In genomic region chr7:76390092-76390491, GRCh38 we compare ENCODE assay signal across 16 cellular contexts. TPM values are rescaled to one million over a fixed set of nuclear protein-coding genes. Genes with fewer than 3 reads are reported as not detected.
DNase-seq lines count a peak whose midpoint lies in the region; ATAC-seq, FAIRE-seq and TF ChIP-seq lines count a peak whose summit lies in the region.
"Had no signal": no experiment of that assay in that cellular context is flagged by ENCODE, and none has a peak within 500 bp of the region (broad histone marks: within the 10 kb centered on the region; RNA-seq: fewer than 3 reads in every experiment).

No MANE protein-coding gene starts in this region.

- H3K27ac ChIP-seq in K562 (ENCODE audit: extremely low read depth, low read depth, low read length) (peak overlapping the region; percentile 83), gastrocnemius medialis (peak overlapping the region in 1 of 4 donors; percentile 55)

- H3K27ac Mint-ChIP-seq in natural killer cell: no peak overlapping the region
- peak overlapping the region in 1 of 2 donors; percentile 67 for H3K27ac Mint-ChIP-seq in natural killer cell treated with Interleukin-12 subunit alpha and Interleukin-12 subunit beta and Interleukin-15 and Interleukin-18, amount 100 ng/mL, for 72 hours
- peak overlapping the region; percentile 86 for H3K27ac Mint-ChIP-seq in neural crest cell (ENCODE audit: unreplicated experiment)
- H3K27ac Mint-ChIP-seq: CD4-positive, CD25-positive, alpha-beta regulatory T cell; HFFc6 had no signal

- no peak for TF ChIP-seq CTCF in natural killer cell (IDR thresholded peaks at IDR 0.05)
- TF ChIP-seq CTCF in K562 (IDR thresholded peaks at IDR 0.05 in 2 of 3, conservative IDR thresholded peaks at IDR 0.05 in 1 of 3; ENCODE audit: insufficient read depth in 2 of 3, low read depth in 1 of 3, low read length in 3 of 3): no peak
- no peak for TF ChIP-seq CTCF in neural crest cell (conservative IDR thresholded peaks at IDR 0.05)
- TF ChIP-seq CTCF in gastrocnemius medialis (IDR thresholded peaks at IDR 0.05 in 4 of 5, conservative IDR thresholded peaks at IDR 0.05 in 1 of 5): no peak

- no peak for TF ChIP-seq RAD21 in K562 (CRISPR knock-in tag; conservative IDR thresholded peaks at IDR 0.05 in 1 of 2, IDR thresholded peaks at IDR 0.05 in 1 of 2)

- no peaks in the 10 kb centered on the region for H3K9me3 ChIP-seq in K562 (replicated peaks; ENCODE audit: control insufficient read depth, insufficient read depth, low read depth, low read length)
- H3K9me3 ChIP-seq in gastrocnemius medialis: no peaks in the 10 kb centered on the region

- BruUV-seq in K562 (replicated peaks; lab: Mats Ljungman, UMichigan): no TSS peak

- ATAC-seq in natural killer cell (no peak), K562 (no peak), gastrocnemius medialis (no peak), HG03039 (IDR thresholded peaks at IDR 0.05; ENCODE audit: unreplicated experiment) (no peak), GM21528 (IDR thresholded peaks at IDR 0.05; ENCODE audit: low FRiP score, unreplicated experiment) (no peak)
- no peak for ATAC-seq in natural killer cell treated with Interleukin-12 subunit alpha and Interleukin-12 subunit beta and Interleukin-15 and Interleukin-18, amount 100 ng/mL, for 72 hours

- CTCF ChIA-PET in K562 (lab: Yijun Ruan, JAX; ENCODE audit: low intra/inter-chr PET ratio): no interaction called here

- H3K4me3 Mint-ChIP-seq in natural killer cell (peak overlapping the region; percentile 6), neural crest cell (no peak overlapping the region)
- no peak overlapping the region for H3K4me3 Mint-ChIP-seq in natural killer cell treated with Interleukin-12 subunit alpha and Interleukin-12 subunit beta and Interleukin-15 and Interleukin-18, amount 100 ng/mL, for 72 hours
- H3K4me3 Mint-ChIP-seq: HFFc6 had no signal

- H2AFZ ChIP-seq in K562 (ENCODE audit: low read depth, low read length): peak overlapping the region; percentile 95

- H3K4me2 ChIP-seq in K562 (ENCODE audit: insufficient read depth, low read length): no peak overlapping the region

- WGBS in K562 (ENCODE audit: insufficient coverage, low coverage, missing lambda C conversion rate): 94% methylated on average over 13 of the region's 13 CpGs

- no peak for DNase-seq in natural killer cell
- DNase-seq in natural killer cell treated with Interleukin-12 subunit alpha and Interleukin-12 subunit beta and Interleukin-15 and Interleukin-18, amount 100 ng/mL, for 72 hours (ENCODE audit: low spot score): no peak
- DNase-seq in K562 (ENCODE audit: extremely low read depth in 1 of 4, low spot score in 3 of 4): no peak
- no peak for DNase-seq in neural crest cell (ENCODE audit: low read depth, low spot score)
- no peak for DNase-seq in gastrocnemius medialis
- DNase-seq: ACHN; AML-193; CD4-positive, CD25-positive, alpha-beta regulatory T cell; HFFc6; NCI-H1105 treated with DMSO at 0.1 percent for 48 hours; NCI-H187; OCI-M1 had no signal

- no peaks in the 10 kb centered on the region for H3K9me1 ChIP-seq in K562 (ENCODE audit: control insufficient read depth, insufficient read depth, low read length)

- TF ChIP-seq EP300 in K562 (IDR thresholded peaks at IDR 0.05; ENCODE audit: low read length): no peak

- POLR2A ChIA-PET in K562 (lab: Yijun Ruan, JAX): interaction anchor here (1.4 to 1.7 kb wide), 3 partner anchors 9 to 30 kb away, joined by 4 to 8 read pairs (median 5); no protein-coding TSS in a partner anchor

- no peak overlapping the region for H3K4me3 ChIP-seq in K562
- no peak overlapping the region for H3K4me3 ChIP-seq in gastrocnemius medialis

- H3K27me3 ChIP-seq in K562 (ENCODE audit: control insufficient read depth in 2 of 2, insufficient read depth in 2 of 2, low read length in 2 of 2) (no peaks in the 10 kb centered on the region), gastrocnemius medialis (no peaks in the 10 kb centered on the region)

- in situ Hi-C loops in K562 (cut with MboI): no loop called here
- in situ Hi-C loops in gastrocnemius medialis (cut with MboI; ENCODE audit: low sequenced_read_pairs in 4 of 4): no loop called here

- TF ChIP-seq POLR2A in K562 (conservative IDR thresholded peaks at IDR 0.05): no peak
- no peak for TF ChIP-seq POLR2A in gastrocnemius medialis (IDR thresholded peaks at IDR 0.05)

- peak overlapping the region in 1 of 2 experiments; percentile 18; a peak in 2 of 4 replicates for H3K9ac ChIP-seq in K562 (ENCODE audit: insufficient read depth in 1 of 2, low read depth in 2 of 2, low read length in 2 of 2)

- intact Hi-C loops in natural killer cell (cut with micrococcal nuclease) (no loop called here), K562 (cut with micrococcal nuclease) (no loop called here), gastrocnemius medialis (cut with DNase I; ENCODE audit: low total_unique reads) (no loop called here)

- H3K9me3 Mint-ChIP-seq in natural killer cell (no peaks in the 10 kb centered on the region), neural crest cell (no peaks in the 10 kb centered on the region)
- no peaks in the 10 kb centered on the region for H3K9me3 Mint-ChIP-seq in natural killer cell treated with Interleukin-12 subunit alpha and Interleukin-12 subunit beta and Interleukin-15 and Interleukin-18, amount 100 ng/mL, for 72 hours
- H3K9me3 Mint-ChIP-seq: CD4-positive, CD25-positive, alpha-beta regulatory T cell; HFFc6; IgD-negative memory B cell had no signal

- H3K36me3 Mint-ChIP-seq in natural killer cell (no peaks in the 10 kb centered on the region), neural crest cell (ENCODE audit: low read depth) (no peaks in the 10 kb centered on the region)
- H3K36me3 Mint-ChIP-seq in natural killer cell treated with Interleukin-12 subunit alpha and Interleukin-12 subunit beta and Interleukin-15 and Interleukin-18, amount 100 ng/mL, for 72 hours: no peaks in the 10 kb centered on the region
- H3K36me3 Mint-ChIP-seq: CD4-positive, CD25-positive, alpha-beta regulatory T cell had no signal

- H3K4me1 ChIP-seq in K562 (replicated peaks in 1 of 2; ENCODE audit: control insufficient read depth in 2 of 2, insufficient read depth in 2 of 2, low read length in 2 of 2) (peaks cover 31 to 53% of the 10 kb centered on the region in 2 experiments), gastrocnemius medialis (peaks cover 11 to 12% of the 10 kb centered on the region in 2 donors)

- 0 out of 3 replicates have a peak, but pooled peaks cover 3% of the 10 kb centered on the region for H3K79me2 ChIP-seq in K562 (ENCODE audit: control insufficient read depth, insufficient read depth, low read length)

- no peaks in the 10 kb centered on the region for H4K20me1 ChIP-seq in K562 (replicated peaks; ENCODE audit: control insufficient read depth, insufficient read depth, low read length)

- FAIRE-seq in K562 (lab: Jason Lieb, UNC): no peak
- FAIRE-seq: H54 had no signal

- no peaks in the 10 kb centered on the region for H3K36me3 ChIP-seq in K562 (ENCODE audit: control insufficient read depth, insufficient read depth, low read length)
- no peaks in the 10 kb centered on the region for H3K36me3 ChIP-seq in gastrocnemius medialis

- peaks cover 5 to 9% of the 10 kb centered on the region in 2 donors for H3K4me1 Mint-ChIP-seq in natural killer cell
- H3K4me1 Mint-ChIP-seq in natural killer cell treated with Interleukin-12 subunit alpha and Interleukin-12 subunit beta and Interleukin-15 and Interleukin-18, amount 100 ng/mL, for 72 hours (ENCODE audit: low read depth in 2 of 2): peaks cover 4 to 11% of the 10 kb centered on the region in 2 donors
- H3K4me1 Mint-ChIP-seq in neural crest cell: peaks cover 23% of the 10 kb centered on the region

- H3K27me3 Mint-ChIP-seq in natural killer cell (ENCODE audit: low read depth in 2 of 2): no peaks in the 10 kb centered on the region
- H3K27me3 Mint-ChIP-seq in natural killer cell treated with Interleukin-12 subunit alpha and Interleukin-12 subunit beta and Interleukin-15 and Interleukin-18, amount 100 ng/mL, for 72 hours: no peaks in the 10 kb centered on the region
- no peaks in the 10 kb centered on the region for H3K27me3 Mint-ChIP-seq in neural crest cell (ENCODE audit: low read depth)
- H3K27me3 Mint-ChIP-seq: IgD-negative memory B cell had no signal

RNA-seq across cellular contexts. Expression of gene SSC4D, which starts 19.4 kb away (rescaled TPM):
- under 1 TPM in 1 of 3 donors, not detected in 2; 0.40 TPM for total RNA-seq in natural killer cell
- under 1 TPM; 0.24 to 0.47 TPM for total RNA-seq in natural killer cell treated with Interleukin-12 subunit alpha and Interleukin-12 subunit beta and Interleukin-15 and Interleukin-18, amount 100 ng/mL, for 72 hours
- total RNA-seq in K562 (2011; cell fraction: chromatin; rRNA removed; ENCODE audit: low replicate concordance): 0.74 and 1.7 TPM in 2 replicates
- total RNA-seq in K562 (2011; cell fraction: nucleolus; rRNA removed): 2.6 and 3.0 TPM in 2 replicates
- total RNA-seq in K562 (2011; cell fraction: nucleoplasm; rRNA removed): 1.2 TPM in 2 replicates
- 0.41 and 0.49 TPM in 2 replicates for total RNA-seq in K562 (2014; rRNA removed)
- total RNA-seq in K562 (2014; rRNA removed; fragmentation: Illumina TruSeq; extraction: Trizol): 0.19 and 0.65 TPM in 2 replicates
- total RNA-seq in K562 (2015; rRNA removed; fragmentation: Illumina TruSeq; extraction: Trizol): 0.98 and 1.1 TPM in 2 replicates
- total RNA-seq in K562 (2021): 0.98 and 1.2 TPM in 2 replicates
- polyA plus RNA-seq in K562 (2011; rRNA removed): 0.91 and 1.2 TPM in 2 replicates
- 0.71 and 2.0 TPM in 2 replicates for polyA plus RNA-seq in K562 (2011; cell fraction: cytosol; rRNA removed)
- 1.8 and 2.8 TPM in 2 replicates for polyA plus RNA-seq in K562 (2011; cell fraction: nucleus; rRNA removed)
- polyA plus RNA-seq in K562 (2012): 1.9 and 4.0 TPM in 2 replicates
- 0.80 and 1.5 TPM in 2 replicates for polyA plus RNA-seq in K562 (2014; fragmentation: Illumina TruSeq; extraction: Trizol)
- polyA plus RNA-seq in K562 (2014; fragmentation: Nextera tagmentation; extraction: Ambion mirVana): under 1 TPM in 1 of 2 experiments, not detected in 1; 0.06 TPM
- 0.67 and 1.0 TPM in 2 replicates for polyA plus RNA-seq in K562 (2014; rRNA removed)
- 0.30 and 0.53 TPM in 2 replicates for polyA minus RNA-seq in K562 (2011; rRNA and poly(A)+ RNA removed)
- polyA minus RNA-seq in K562 (2011; cell fraction: cytosol; rRNA and poly(A)+ RNA removed): 0.55 and 0.76 TPM in 2 replicates
- 0.27 TPM in 1 of 2 replicates, not detected in the other for polyA minus RNA-seq in K562 (2011; cell fraction: nucleus; rRNA and poly(A)+ RNA removed)
- 1.0 and 1.1 TPM in 2 replicates for total RNA-seq in neural crest cell
- total RNA-seq in gastrocnemius medialis: under 1 TPM in 3 of 4 donors, not detected in 1; 0.20 to 0.68 (median 0.25) TPM
- total RNA-seq: CD4-positive, CD25-positive, alpha-beta regulatory T cell had no signal
- polyA plus RNA-seq: IgD-negative memory B cell had no signal

RNA-seq across cellular contexts. Expression of gene YWHAG, which starts 31.3 kb away (rescaled TPM):
- total RNA-seq in natural killer cell (10 to 100 TPM; 21.4 to 28.9 (median 27.4) TPM), K562 (2014; rRNA removed) (50.3 and 53.2 TPM in 2 replicates), K562 (2014; rRNA removed; fragmentation: Illumina TruSeq; extraction: Trizol) (144 and 155 TPM in 2 replicates), K562 (2015; rRNA removed; fragmentation: Illumina TruSeq; extraction: Trizol) (135 and 136 TPM in 2 replicates), K562 (2021) (238 and 246 TPM in 2 replicates), neural crest cell (200 and 209 TPM in 2 replicates), gastrocnemius medialis (100 to 1,000 TPM; 119 to 262 (median 179) TPM)
- 100 to 1,000 TPM; 115 to 154 TPM for total RNA-seq in natural killer cell treated with Interleukin-12 subunit alpha and Interleukin-12 subunit beta and Interleukin-15 and Interleukin-18, amount 100 ng/mL, for 72 hours
- total RNA-seq in K562 (2011; cell fraction: chromatin; rRNA removed; ENCODE audit: low replicate concordance): 60.5 and 71.2 TPM in 2 replicates
- total RNA-seq in K562 (2011; cell fraction: nucleolus; rRNA removed): 39.9 and 41.7 TPM in 2 replicates
- total RNA-seq in K562 (2011; cell fraction: nucleoplasm; rRNA removed): 59.5 and 77.9 TPM in 2 replicates
- polyA plus RNA-seq in K562 (2011; rRNA removed) (67.6 and 94.5 TPM in 2 replicates), K562 (2014; fragmentation: Illumina TruSeq; extraction: Trizol) (200 and 204 TPM in 2 replicates), K562 (2014; fragmentation: Nextera tagmentation; extraction: Ambion mirVana) (10 to 100 TPM; 30.4 to 37.6 TPM), K562 (2014; rRNA removed) (74.9 and 83.6 TPM in 2 replicates)
- 43.4 and 52.2 TPM in 2 replicates for polyA plus RNA-seq in K562 (2011; cell fraction: cytosol; rRNA removed)
- 30.1 and 40.2 TPM in 2 replicates for polyA plus RNA-seq in K562 (2011; cell fraction: nucleus; rRNA removed)
- 142 and 212 TPM in 2 replicates for polyA plus RNA-seq in K562 (2012)
- polyA minus RNA-seq in K562 (2011; rRNA and poly(A)+ RNA removed): 142 and 187 TPM in 2 replicates
- polyA minus RNA-seq in K562 (2011; cell fraction: cytosol; rRNA and poly(A)+ RNA removed): 110 and 154 TPM in 2 replicates
- 23.0 and 31.1 TPM in 2 replicates for polyA minus RNA-seq in K562 (2011; cell fraction: nucleus; rRNA and poly(A)+ RNA removed)

RNA-seq across cellular contexts. Expression of gene ZP3, which starts 34.7 kb away (rescaled TPM):
- 10 to 100 TPM in 1 of 3 donors, 1 to 10 TPM in 2; 1.9 to 12.9 (median 6.1) TPM for total RNA-seq in natural killer cell
- 1 to 10 TPM in 1 of 2 donors, under 1 TPM in 1; 0.39 to 8.4 TPM for total RNA-seq in natural killer cell treated with Interleukin-12 subunit alpha and Interleukin-12 subunit beta and Interleukin-15 and Interleukin-18, amount 100 ng/mL, for 72 hours
- total RNA-seq in K562 (2011; cell fraction: chromatin; rRNA removed; ENCODE audit: low replicate concordance): 2.2 and 6.3 TPM in 2 replicates
- total RNA-seq in K562 (2011; cell fraction: nucleolus; rRNA removed): 6.0 and 6.3 TPM in 2 replicates
- 4.5 and 6.0 TPM in 2 replicates for total RNA-seq in K562 (2011; cell fraction: nucleoplasm; rRNA removed)
- 2.5 and 3.8 TPM in 2 replicates for total RNA-seq in K562 (2014; rRNA removed)
- 1.5 and 2.3 TPM in 2 replicates for total RNA-seq in K562 (2014; rRNA removed; fragmentation: Illumina TruSeq; extraction: Trizol)
- total RNA-seq in K562 (2015; rRNA removed; fragmentation: Illumina TruSeq; extraction: Trizol): 2.8 and 2.9 TPM in 2 replicates
- total RNA-seq in K562 (2021): 2.3 and 3.9 TPM in 2 replicates
- 2.4 and 8.1 TPM in 2 replicates for polyA plus RNA-seq in K562 (2011; rRNA removed)
- polyA plus RNA-seq in K562 (2011; cell fraction: cytosol; rRNA removed): 8.3 and 10.1 TPM in 2 replicates
- polyA plus RNA-seq in K562 (2011; cell fraction: nucleus; rRNA removed): 3.7 and 5.1 TPM in 2 replicates
- polyA plus RNA-seq in K562 (2012): 3.5 and 13.7 TPM in 2 replicates
- polyA plus RNA-seq in K562 (2014; fragmentation: Illumina TruSeq; extraction: Trizol): 3.5 and 3.8 TPM in 2 replicates
- 1 to 10 TPM; 2.0 to 2.8 TPM for polyA plus RNA-seq in K562 (2014; fragmentation: Nextera tagmentation; extraction: Ambion mirVana)
- 1.4 and 3.7 TPM in 2 replicates for polyA plus RNA-seq in K562 (2014; rRNA removed)
- polyA minus RNA-seq in K562 (2011; rRNA and poly(A)+ RNA removed): 5.2 and 5.3 TPM in 2 replicates
- polyA minus RNA-seq in K562 (2011; cell fraction: cytosol; rRNA and poly(A)+ RNA removed): 4.2 and 12.3 TPM in 2 replicates
- polyA minus RNA-seq in K562 (2011; cell fraction: nucleus; rRNA and poly(A)+ RNA removed): 3.1 and 3.8 TPM in 2 replicates
- 0.49 TPM in 1 of 2 replicates, not detected in the other for total RNA-seq in neural crest cell
- 1 to 10 TPM in 1 of 4 donors, not detected in 3; 1.1 TPM for total RNA-seq in gastrocnemius medialis
